1 cellular context compared by ENCODE assay signal in the genomic region with DNA sequence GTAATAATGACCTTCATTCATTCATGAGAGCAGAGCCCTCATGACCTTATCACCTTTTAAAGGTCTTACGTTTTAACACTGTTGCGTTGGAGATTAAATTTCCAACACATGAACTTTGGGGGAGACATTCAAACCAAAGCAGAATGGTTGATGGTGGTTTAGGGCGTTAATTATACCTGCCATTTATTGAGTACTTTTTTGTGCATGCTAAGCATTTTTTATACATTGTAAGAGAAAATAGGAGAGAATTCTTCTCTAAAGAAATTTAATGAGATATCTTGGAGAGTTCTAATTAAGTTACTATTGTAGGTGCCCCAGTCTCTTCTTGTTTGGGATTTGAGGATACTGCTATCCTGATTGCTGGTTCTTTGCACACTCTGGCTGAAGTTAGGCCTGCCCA.
TF ChIP-seq lines count a peak whose summit lies in the region.

No MANE protein-coding gene starts in this region.

TF ChIP-seq in H1, 55 proteins besides CTCF, POLR2A, EP300 and RAD21 (continued from another document):
- TF ChIP-seq, protein P1, sequence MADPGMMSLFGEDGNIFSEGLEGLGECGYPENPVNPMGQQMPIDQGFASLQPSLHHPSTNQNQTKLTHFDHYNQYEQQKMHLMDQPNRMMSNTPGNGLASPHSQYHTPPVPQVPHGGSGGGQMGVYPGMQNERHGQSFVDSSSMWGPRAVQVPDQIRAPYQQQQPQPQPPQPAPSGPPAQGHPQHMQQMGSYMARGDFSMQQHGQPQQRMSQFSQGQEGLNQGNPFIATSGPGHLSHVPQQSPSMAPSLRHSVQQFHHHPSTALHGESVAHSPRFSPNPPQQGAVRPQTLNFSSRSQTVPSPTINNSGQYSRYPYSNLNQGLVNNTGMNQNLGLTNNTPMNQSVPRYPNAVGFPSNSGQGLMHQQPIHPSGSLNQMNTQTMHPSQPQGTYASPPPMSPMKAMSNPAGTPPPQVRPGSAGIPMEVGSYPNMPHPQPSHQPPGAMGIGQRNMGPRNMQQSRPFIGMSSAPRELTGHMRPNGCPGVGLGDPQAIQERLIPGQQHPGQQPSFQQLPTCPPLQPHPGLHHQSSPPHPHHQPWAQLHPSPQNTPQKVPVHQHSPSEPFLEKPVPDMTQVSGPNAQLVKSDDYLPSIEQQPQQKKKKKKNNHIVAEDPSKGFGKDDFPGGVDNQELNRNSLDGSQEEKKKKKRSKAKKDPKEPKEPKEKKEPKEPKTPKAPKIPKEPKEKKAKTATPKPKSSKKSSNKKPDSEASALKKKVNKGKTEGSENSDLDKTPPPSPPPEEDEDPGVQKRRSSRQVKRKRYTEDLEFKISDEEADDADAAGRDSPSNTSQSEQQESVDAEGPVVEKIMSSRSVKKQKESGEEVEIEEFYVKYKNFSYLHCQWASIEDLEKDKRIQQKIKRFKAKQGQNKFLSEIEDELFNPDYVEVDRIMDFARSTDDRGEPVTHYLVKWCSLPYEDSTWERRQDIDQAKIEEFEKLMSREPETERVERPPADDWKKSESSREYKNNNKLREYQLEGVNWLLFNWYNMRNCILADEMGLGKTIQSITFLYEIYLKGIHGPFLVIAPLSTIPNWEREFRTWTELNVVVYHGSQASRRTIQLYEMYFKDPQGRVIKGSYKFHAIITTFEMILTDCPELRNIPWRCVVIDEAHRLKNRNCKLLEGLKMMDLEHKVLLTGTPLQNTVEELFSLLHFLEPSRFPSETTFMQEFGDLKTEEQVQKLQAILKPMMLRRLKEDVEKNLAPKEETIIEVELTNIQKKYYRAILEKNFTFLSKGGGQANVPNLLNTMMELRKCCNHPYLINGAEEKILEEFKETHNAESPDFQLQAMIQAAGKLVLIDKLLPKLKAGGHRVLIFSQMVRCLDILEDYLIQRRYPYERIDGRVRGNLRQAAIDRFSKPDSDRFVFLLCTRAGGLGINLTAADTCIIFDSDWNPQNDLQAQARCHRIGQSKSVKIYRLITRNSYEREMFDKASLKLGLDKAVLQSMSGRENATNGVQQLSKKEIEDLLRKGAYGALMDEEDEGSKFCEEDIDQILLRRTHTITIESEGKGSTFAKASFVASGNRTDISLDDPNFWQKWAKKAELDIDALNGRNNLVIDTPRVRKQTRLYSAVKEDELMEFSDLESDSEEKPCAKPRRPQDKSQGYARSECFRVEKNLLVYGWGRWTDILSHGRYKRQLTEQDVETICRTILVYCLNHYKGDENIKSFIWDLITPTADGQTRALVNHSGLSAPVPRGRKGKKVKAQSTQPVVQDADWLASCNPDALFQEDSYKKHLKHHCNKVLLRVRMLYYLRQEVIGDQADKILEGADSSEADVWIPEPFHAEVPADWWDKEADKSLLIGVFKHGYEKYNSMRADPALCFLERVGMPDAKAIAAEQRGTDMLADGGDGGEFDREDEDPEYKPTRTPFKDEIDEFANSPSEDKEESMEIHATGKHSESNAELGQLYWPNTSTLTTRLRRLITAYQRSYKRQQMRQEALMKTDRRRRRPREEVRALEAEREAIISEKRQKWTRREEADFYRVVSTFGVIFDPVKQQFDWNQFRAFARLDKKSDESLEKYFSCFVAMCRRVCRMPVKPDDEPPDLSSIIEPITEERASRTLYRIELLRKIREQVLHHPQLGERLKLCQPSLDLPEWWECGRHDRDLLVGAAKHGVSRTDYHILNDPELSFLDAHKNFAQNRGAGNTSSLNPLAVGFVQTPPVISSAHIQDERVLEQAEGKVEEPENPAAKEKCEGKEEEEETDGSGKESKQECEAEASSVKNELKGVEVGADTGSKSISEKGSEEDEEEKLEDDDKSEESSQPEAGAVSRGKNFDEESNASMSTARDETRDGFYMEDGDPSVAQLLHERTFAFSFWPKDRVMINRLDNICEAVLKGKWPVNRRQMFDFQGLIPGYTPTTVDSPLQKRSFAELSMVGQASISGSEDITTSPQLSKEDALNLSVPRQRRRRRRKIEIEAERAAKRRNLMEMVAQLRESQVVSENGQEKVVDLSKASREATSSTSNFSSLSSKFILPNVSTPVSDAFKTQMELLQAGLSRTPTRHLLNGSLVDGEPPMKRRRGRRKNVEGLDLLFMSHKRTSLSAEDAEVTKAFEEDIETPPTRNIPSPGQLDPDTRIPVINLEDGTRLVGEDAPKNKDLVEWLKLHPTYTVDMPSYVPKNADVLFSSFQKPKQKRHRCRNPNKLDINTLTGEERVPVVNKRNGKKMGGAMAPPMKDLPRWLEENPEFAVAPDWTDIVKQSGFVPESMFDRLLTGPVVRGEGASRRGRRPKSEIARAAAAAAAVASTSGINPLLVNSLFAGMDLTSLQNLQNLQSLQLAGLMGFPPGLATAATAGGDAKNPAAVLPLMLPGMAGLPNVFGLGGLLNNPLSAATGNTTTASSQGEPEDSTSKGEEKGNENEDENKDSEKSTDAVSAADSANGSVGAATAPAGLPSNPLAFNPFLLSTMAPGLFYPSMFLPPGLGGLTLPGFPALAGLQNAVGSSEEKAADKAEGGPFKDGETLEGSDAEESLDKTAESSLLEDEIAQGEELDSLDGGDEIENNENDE (IDR thresholded peaks at IDR 0.05; ENCODE audit: insufficient replicate concordance, low read length), result no peak
- no peak for TF ChIP-seq CEBPB (IDR thresholded peaks at IDR 0.05; ENCODE audit: low read depth, low read length)
- no peak for TF ChIP-seq EZH2 (IDR thresholded peaks at IDR 0.05; ENCODE audit: low read depth, low read length, severe bottlenecking)
